In the genomic region with DNA sequence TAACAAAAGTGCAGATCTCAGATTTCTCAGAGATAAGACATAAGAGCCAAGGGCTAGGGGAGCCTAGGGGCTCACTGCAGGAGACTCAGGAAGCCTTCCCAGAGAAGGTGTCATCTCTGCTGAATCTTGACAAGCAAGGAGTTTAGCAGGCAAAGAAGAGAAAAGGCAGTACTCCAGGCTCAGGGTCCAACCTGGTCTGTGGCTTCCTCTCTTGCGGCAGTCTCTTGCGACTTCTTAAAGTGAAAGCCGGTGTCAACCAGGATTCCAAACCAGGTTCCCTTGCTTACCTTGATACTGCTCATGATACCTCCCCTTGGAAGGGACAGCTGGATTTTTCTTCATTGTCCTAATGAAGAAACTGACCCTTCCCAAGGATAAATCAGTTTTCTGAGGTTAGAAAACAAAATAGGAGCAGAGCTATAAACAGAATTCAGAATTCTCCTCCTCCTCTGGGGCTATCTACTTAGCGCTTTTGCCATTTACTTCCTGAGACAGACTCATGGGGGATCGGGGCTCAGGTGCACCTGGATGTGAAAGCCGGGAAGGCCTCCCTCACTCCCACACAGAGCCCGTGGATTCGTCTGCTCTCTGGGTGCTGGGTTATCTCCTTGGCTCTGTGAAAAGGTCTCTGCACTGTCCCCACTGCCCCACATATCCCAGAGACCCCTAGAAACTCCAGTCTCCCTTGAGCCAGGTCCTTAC, we compare ENCODE assay signal across 9 cellular contexts. TPM values are rescaled to one million over a fixed set of nuclear protein-coding genes. Genes with fewer than 3 reads are reported as not detected.
DNase-seq lines count a peak whose midpoint lies in the region; ATAC-seq and TF ChIP-seq lines count a peak whose summit lies in the region.
"Had no signal": no experiment of that assay in that cellular context is flagged by ENCODE, and none has a peak within 500 bp of the region (broad histone marks: within the 10 kb centered on the region; RNA-seq: fewer than 3 reads in every experiment).

No MANE protein-coding gene starts in this region.

- peaks cover 40 to 70% of the 10 kb centered on the region in 2 donors for H3K4me1 ChIP-seq in left lung
- H3K4me1 ChIP-seq in subcutaneous abdominal adipose tissue (ENCODE audit: control insufficient read depth in 5 of 5, insufficient read depth in 5 of 5, low read length in 5 of 5) = peaks cover 7 to 47% (median 33%) of the 10 kb centered on the region in 5 donors

- CTCF ChIA-PET in activated CD4-positive, alpha-beta T cell treated with anti-CD3 and anti-CD28 coated beads, Interleukin-2, amount 10 ng/mL, durations not matched to agents 7 days and 5 days (lab: Charles Lee) = no interaction called here

- POLR2A ChIA-PET in activated CD4-positive, alpha-beta T cell treated with anti-CD3 and anti-CD28 coated beads, Interleukin-2, amount 10 ng/mL, durations not matched to agents 7 days and 5 days (lab: Charles Lee) = no interaction called here
- POLR2A ChIA-PET in activated naive CD8-positive, alpha-beta T cell treated with anti-CD3 and anti-CD28 coated beads, Interleukin-2, amount 10 ng/mL, durations not matched to agents 7 days and 5 days (lab: Charles Lee) = interaction anchor here (1.1 kb wide), 1 partner anchor 8 kb away, joined by 3 read pairs; no protein-coding TSS in a partner anchor

- no peaks in the 10 kb centered on the region for H3K27me3 ChIP-seq in left lung
- H3K27me3 ChIP-seq in subcutaneous abdominal adipose tissue (ENCODE audit: control insufficient read depth in 5 of 5, insufficient read depth in 4 of 5, low read length in 5 of 5) = no peaks in the 10 kb centered on the region

- H3K27ac Mint-ChIP-seq in activated CD4-positive, alpha-beta T cell treated with anti-CD3 and anti-CD28 coated beads, Interleukin-2, amount 10 ng/mL, durations not matched to agents 7 days and 5 days = no peak overlapping the region
- H3K27ac Mint-ChIP-seq in activated naive CD8-positive, alpha-beta T cell treated with anti-CD3 and anti-CD28 coated beads, Interleukin-2, amount 10 ng/mL, durations not matched to agents 7 days and 5 days = peak overlapping the region; percentile 93

- peak overlapping the region; percentile 81 to 87 for H3K27ac ChIP-seq in left lung
- H3K27ac ChIP-seq in subcutaneous abdominal adipose tissue (ENCODE audit: low read depth, low read length) = peak overlapping the region; percentile 30

- H3K4me3 ChIP-seq in left lung = peak overlapping the region in 1 of 2 donors; percentile 48
- no peak overlapping the region for H3K4me3 ChIP-seq in subcutaneous abdominal adipose tissue (ENCODE audit: low read depth in 1 of 5, low read length in 5 of 5)

- no peaks in the 10 kb centered on the region for H3K9me3 Mint-ChIP-seq in activated CD4-positive, alpha-beta T cell treated with anti-CD3 and anti-CD28 coated beads, Interleukin-2, amount 10 ng/mL, durations not matched to agents 7 days and 5 days
- H3K9me3 Mint-ChIP-seq in activated naive CD8-positive, alpha-beta T cell treated with anti-CD3 and anti-CD28 coated beads, Interleukin-2, amount 10 ng/mL, durations not matched to agents 7 days and 5 days = no peaks in the 10 kb centered on the region

- intact Hi-C loops in left lung (cut with DNase I) = loop anchor here in 1 of 2 donors (5.0 kb wide), 1 partner anchor 40 kb away; no protein-coding TSS in a partner anchor

- no peak for TF ChIP-seq CTCF in left lung (IDR thresholded peaks at IDR 0.05)

- H3K4me3 Mint-ChIP-seq in activated CD4-positive, alpha-beta T cell treated with anti-CD3 and anti-CD28 coated beads, Interleukin-2, amount 10 ng/mL, durations not matched to agents 7 days and 5 days = peak overlapping the region; percentile 6
- H3K4me3 Mint-ChIP-seq in activated naive CD8-positive, alpha-beta T cell treated with anti-CD3 and anti-CD28 coated beads, Interleukin-2, amount 10 ng/mL, durations not matched to agents 7 days and 5 days = peak overlapping the region; percentile 75

- H3K36me3 Mint-ChIP-seq in activated CD4-positive, alpha-beta T cell treated with anti-CD3 and anti-CD28 coated beads, Interleukin-2, amount 10 ng/mL, durations not matched to agents 7 days and 5 days (ENCODE audit: low read depth) = no peaks in the 10 kb centered on the region
- H3K36me3 Mint-ChIP-seq in activated naive CD8-positive, alpha-beta T cell treated with anti-CD3 and anti-CD28 coated beads, Interleukin-2, amount 10 ng/mL, durations not matched to agents 7 days and 5 days = no peaks in the 10 kb centered on the region

- ATAC-seq in activated naive CD8-positive, alpha-beta T cell treated with anti-CD3 and anti-CD28 coated beads, Interleukin-2, amount 10 ng/mL, durations not matched to agents 7 days and 5 days (ENCODE audit: low read depth) = peak; percentile 65
- no peak for ATAC-seq in left lung

- peak; percentile 36 for DNase-seq in activated CD4-positive, alpha-beta T cell treated with anti-CD3 and anti-CD28 coated beads, Interleukin-2, amount 10 ng/mL, durations not matched to agents 7 days and 5 days
- no peak for DNase-seq in activated CD4-positive, alpha-beta T cell treated with anti-CD3 and anti-CD28 coated beads for 1 hour
- DNase-seq in activated naive CD8-positive, alpha-beta T cell treated with anti-CD3 and anti-CD28 coated beads, Interleukin-2, amount 10 ng/mL, durations not matched to agents 7 days and 5 days = no peak
- DNase-seq in left lung = no peak
- DNase-seq in stimulated activated CD4-positive, alpha-beta T cell treated with anti-CD3 and anti-CD28 coated beads, Interleukin-1b, Interleukin-23, amount 100 ng/mL, for 48 hours = no peak
- DNase-seq in Ammon's horn (ENCODE audit: low spot score) = no peak
- DNase-seq in GDM1 (lab: John Stamatoyannopoulos, UW) = no peak
- DNase-seq: NCI-H510A had no signal

- H3K4me1 Mint-ChIP-seq in activated CD4-positive, alpha-beta T cell treated with anti-CD3 and anti-CD28 coated beads, Interleukin-2, amount 10 ng/mL, durations not matched to agents 7 days and 5 days = peaks cover 43% of the 10 kb centered on the region
- peaks cover 36% of the 10 kb centered on the region for H3K4me1 Mint-ChIP-seq in activated naive CD8-positive, alpha-beta T cell treated with anti-CD3 and anti-CD28 coated beads, Interleukin-2, amount 10 ng/mL, durations not matched to agents 7 days and 5 days

- H3K9me3 ChIP-seq in left lung = no peaks in the 10 kb centered on the region
- H3K9me3 ChIP-seq in subcutaneous abdominal adipose tissue (ENCODE audit: control insufficient read depth in 5 of 5, low read length in 5 of 5) = no peaks in the 10 kb centered on the region

- peak overlapping the region in 4 of 5 donors; percentile 33 to 52 (median 46) for H3K9ac ChIP-seq in subcutaneous abdominal adipose tissue (ENCODE audit: low read length in 5 of 5)

- H3K27me3 Mint-ChIP-seq in activated CD4-positive, alpha-beta T cell treated with anti-CD3 and anti-CD28 coated beads, Interleukin-2, amount 10 ng/mL, durations not matched to agents 7 days and 5 days = peaks cover 13% of the 10 kb centered on the region
- peaks cover 14% of the 10 kb centered on the region for H3K27me3 Mint-ChIP-seq in activated naive CD8-positive, alpha-beta T cell treated with anti-CD3 and anti-CD28 coated beads, Interleukin-2, amount 10 ng/mL, durations not matched to agents 7 days and 5 days

- H3K36me3 ChIP-seq in left lung (no peaks in the 10 kb centered on the region), subcutaneous abdominal adipose tissue (ENCODE audit: control insufficient read depth in 5 of 5, insufficient read depth in 5 of 5, low read length in 5 of 5) (no peaks in the 10 kb centered on the region)

RNA-seq across cellular contexts. Expression of a gene that starts 1.8 kb away (rescaled TPM):
- under 1 TPM; 0.54 to 0.67 TPM for total RNA-seq in activated CD4-positive, alpha-beta T cell treated with anti-CD3 and anti-CD28 coated beads, Interleukin-2, amount 10 ng/mL, durations not matched to agents 7 days and 5 days
- 1 to 10 TPM in 1 of 2 experiments, under 1 TPM in 1; 0.43 to 1.1 TPM for total RNA-seq in activated naive CD8-positive, alpha-beta T cell treated with anti-CD3 and anti-CD28 coated beads, Interleukin-2, amount 10 ng/mL, durations not matched to agents 7 days and 5 days
- 100 to 1,000 TPM; 196 to 212 TPM for total RNA-seq in left lung

RNA-seq across cellular contexts. Expression of a gene that starts 6.8 kb away (rescaled TPM):
- total RNA-seq in activated CD4-positive, alpha-beta T cell treated with anti-CD3 and anti-CD28 coated beads, Interleukin-2, amount 10 ng/mL, durations not matched to agents 7 days and 5 days = not detected
- 1 to 10 TPM in 1 of 2 experiments, under 1 TPM in 1; 0.61 to 1.4 TPM for total RNA-seq in activated naive CD8-positive, alpha-beta T cell treated with anti-CD3 and anti-CD28 coated beads, Interleukin-2, amount 10 ng/mL, durations not matched to agents 7 days and 5 days
- 100 to 1,000 TPM; 149 to 153 TPM for total RNA-seq in left lung

RNA-seq across cellular contexts. Expression of a gene that starts 35.2 kb away (rescaled TPM):
- 10 to 100 TPM; 59.3 to 64.4 TPM for total RNA-seq in activated CD4-positive, alpha-beta T cell treated with anti-CD3 and anti-CD28 coated beads, Interleukin-2, amount 10 ng/mL, durations not matched to agents 7 days and 5 days
- total RNA-seq in activated naive CD8-positive, alpha-beta T cell treated with anti-CD3 and anti-CD28 coated beads, Interleukin-2, amount 10 ng/mL, durations not matched to agents 7 days and 5 days = 10 to 100 TPM; 82.9 to 87.1 TPM
- 100 to 1,000 TPM; 155 to 211 TPM for total RNA-seq in left lung

Comparison
In these comparisons a context has a peak if more than half of its experiments do, and no peak if none do; other contexts are left out.
1. RNA of a gene that starts 1.8 kb away (total RNA-seq): 196 to 212 TPM in left lung; 0.43 to 1.1 TPM in activated naive CD8-positive, alpha-beta T cell treated with anti-CD3 and anti-CD28 coated beads, Interleukin-2, amount 10 ng/mL, durations not matched to agents 7 days and 5 days and 0.54 to 0.67 TPM in activated CD4-positive, alpha-beta T cell treated with anti-CD3 and anti-CD28 coated beads, Interleukin-2, amount 10 ng/mL, durations not matched to agents 7 days and 5 days; every median in the first group is over 10 times any median in the second.
2. RNA of a gene that starts 6.8 kb away (total RNA-seq): 149 to 153 TPM in left lung; 0.61 to 1.4 TPM in activated naive CD8-positive, alpha-beta T cell treated with anti-CD3 and anti-CD28 coated beads, Interleukin-2, amount 10 ng/mL, durations not matched to agents 7 days and 5 days and not detected in activated CD4-positive, alpha-beta T cell treated with anti-CD3 and anti-CD28 coated beads, Interleukin-2, amount 10 ng/mL, durations not matched to agents 7 days and 5 days; every median in the first group is over 10 times any median in the second.